In the genomic region with DNA sequence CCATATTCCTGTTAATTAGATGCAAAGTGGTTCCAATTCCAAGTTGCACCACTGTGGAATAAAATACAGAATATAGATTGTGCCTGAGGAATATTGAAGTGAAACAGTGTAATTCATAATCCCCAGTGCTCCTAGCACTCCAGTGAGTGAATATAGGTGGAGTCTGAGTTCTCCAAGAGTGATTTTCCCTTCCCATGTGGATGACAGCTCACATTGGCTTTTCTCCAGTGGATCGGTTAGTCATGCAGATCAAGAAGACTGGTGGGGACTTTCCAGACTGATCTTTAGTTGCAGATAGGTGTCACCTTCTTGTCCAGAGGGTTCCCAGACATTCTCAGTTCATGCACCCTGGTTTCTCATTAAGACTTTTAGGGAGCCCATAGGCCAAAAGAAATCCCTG, we compare ENCODE assay signal across 13 cellular contexts. TPM values are rescaled to one million over a fixed set of nuclear protein-coding genes. Genes with fewer than 3 reads are reported as not detected.
DNase-seq lines count a peak whose midpoint lies in the region; ATAC-seq and TF ChIP-seq lines count a peak whose summit lies in the region.
"Had no signal": no experiment of that assay in that cellular context is flagged by ENCODE, and none has a peak within 500 bp of the region (broad histone marks: within the 10 kb centered on the region; RNA-seq: fewer than 3 reads in every experiment).

No MANE protein-coding gene starts in this region.

- DNase-seq in DMS 273 (lab: John Stamatoyannopoulos, UW; ENCODE audit: unreplicated experiment), result peak; percentile 38
- no peak for DNase-seq in DMS 273 treated with DMSO at 0.1 percent for 48 hours (lab: John Stamatoyannopoulos, UW)
- DNase-seq in SK-MEL-5 (ENCODE audit: low read depth, low spot score), result peak; percentile 29
- peak; percentile 89 for DNase-seq in fibroblast of the aortic adventitia (ENCODE audit: low read depth)
- peak; percentile 96 for DNase-seq in renal cortical epithelial cell (ENCODE audit: low read depth)
- DNase-seq in activated T-cell treated with anti-CD3 and anti-CD28 coated beads, Interleukin-2, amount 50 U/mL, for 24 hours, result no peak
- DNase-seq in Kasumi-1 (lab: John Stamatoyannopoulos, UW), result no peak
- DNase-seq: 8988T; activated T-cell treated with anti-CD3 and anti-CD28 coated beads, Interleukin-2, amount 50 U/mL, for 1 hour; NCI-H2107; transverse colon had no signal

- in situ Hi-C loops in SK-MEL-5 (cut with HindIII; ENCODE audit: low pct_unique_long_range_greater_than_20kb, low sequenced_read_pairs), result no loop called here

- TF ChIP-seq CTCF in fibroblast of the aortic adventitia (IDR thresholded peaks at IDR 0.05; ENCODE audit: insufficient read depth, low read length), result no peak

- no peaks in the 10 kb centered on the region for H3K27me3 Mint-ChIP-seq in activated T-cell treated with anti-CD3 and anti-CD28 coated beads, Interleukin-2, amount 50 U/mL, for 24 hours

- peaks cover 24% of the 10 kb centered on the region for H3K4me1 Mint-ChIP-seq in activated T-cell treated with anti-CD3 and anti-CD28 coated beads, Interleukin-2, amount 50 U/mL, for 24 hours (ENCODE audit: low read depth)

- no peaks in the 10 kb centered on the region for H3K36me3 Mint-ChIP-seq in activated T-cell treated with anti-CD3 and anti-CD28 coated beads, Interleukin-2, amount 50 U/mL, for 24 hours (ENCODE audit: low read depth)

- no peak overlapping the region for H3K4me3 ChIP-seq in fibroblast of the aortic adventitia (ENCODE audit: low read depth, low read length)
- H3K4me3 ChIP-seq: transverse colon had no signal

- H3K27ac Mint-ChIP-seq in activated T-cell treated with anti-CD3 and anti-CD28 coated beads, Interleukin-2, amount 50 U/mL, for 24 hours, result no peak overlapping the region
- H3K27ac Mint-ChIP-seq: T-helper 1 cell treated with Interleukin-12 subunit alpha and Interleukin-12 subunit beta and Interleukin-4 antibody, amounts not matched to agents 30 μg/mL and 1 μg/mL, for 36 hours had no signal

- no peaks in the 10 kb centered on the region for H3K9me3 Mint-ChIP-seq in activated T-cell treated with anti-CD3 and anti-CD28 coated beads, Interleukin-2, amount 50 U/mL, for 24 hours
- H3K9me3 Mint-ChIP-seq: T-helper 1 cell treated with Interleukin-12 subunit alpha and Interleukin-12 subunit beta and Interleukin-4 antibody, amounts not matched to agents 30 μg/mL and 1 μg/mL, for 36 hours had no signal

- no peak overlapping the region for H3K4me3 Mint-ChIP-seq in activated T-cell treated with anti-CD3 and anti-CD28 coated beads, Interleukin-2, amount 50 U/mL, for 24 hours
- H3K4me3 Mint-ChIP-seq: T-helper 1 cell treated with Interleukin-12 subunit alpha and Interleukin-12 subunit beta and Interleukin-4 antibody, amounts not matched to agents 30 μg/mL and 1 μg/mL, for 36 hours had no signal

- no peak for ATAC-seq in HG03439 (IDR thresholded peaks at IDR 0.05; ENCODE audit: unreplicated experiment)

RNA-seq across cellular contexts. Expression of gene SPATA13, which starts 47.8 kb away (rescaled TPM):
- 21.6 and 22.1 TPM in 2 replicates for total RNA-seq in SK-MEL-5 (2014; rRNA removed; shearing (Covaris generic))
- polyA plus RNA-seq in SK-MEL-5 (2015; cell fraction: cytosol; rRNA removed), result 14.1 and 31.5 TPM in 2 replicates
- 90.8 and 105 TPM in 2 replicates for polyA plus RNA-seq in SK-MEL-5 (2015; cell fraction: nucleus; rRNA removed)
- total RNA-seq in fibroblast of the aortic adventitia (ENCODE audit: low replicate concordance), result 12.2 and 17.3 TPM in 2 replicates
- total RNA-seq in renal cortical epithelial cell, result 7.3 and 27.4 TPM in 2 replicates

Comparison
In these comparisons a context has a peak if more than half of its experiments do, and no peak if none do; other contexts are left out.
1. DNase-seq: peak in DMS 273 (single experiment), SK-MEL-5 (single experiment), fibroblast of the aortic adventitia (single experiment) and renal cortical epithelial cell (single experiment); none in DMS 273 treated with DMSO at 0.1 percent for 48 hours (single experiment), activated T-cell treated with anti-CD3 and anti-CD28 coated beads, Interleukin-2, amount 50 U/mL, for 24 hours (single experiment) and Kasumi-1 (0 of 2).